Comparison of ENCODE assay signal across 18 cellular contexts in the genomic region with DNA sequence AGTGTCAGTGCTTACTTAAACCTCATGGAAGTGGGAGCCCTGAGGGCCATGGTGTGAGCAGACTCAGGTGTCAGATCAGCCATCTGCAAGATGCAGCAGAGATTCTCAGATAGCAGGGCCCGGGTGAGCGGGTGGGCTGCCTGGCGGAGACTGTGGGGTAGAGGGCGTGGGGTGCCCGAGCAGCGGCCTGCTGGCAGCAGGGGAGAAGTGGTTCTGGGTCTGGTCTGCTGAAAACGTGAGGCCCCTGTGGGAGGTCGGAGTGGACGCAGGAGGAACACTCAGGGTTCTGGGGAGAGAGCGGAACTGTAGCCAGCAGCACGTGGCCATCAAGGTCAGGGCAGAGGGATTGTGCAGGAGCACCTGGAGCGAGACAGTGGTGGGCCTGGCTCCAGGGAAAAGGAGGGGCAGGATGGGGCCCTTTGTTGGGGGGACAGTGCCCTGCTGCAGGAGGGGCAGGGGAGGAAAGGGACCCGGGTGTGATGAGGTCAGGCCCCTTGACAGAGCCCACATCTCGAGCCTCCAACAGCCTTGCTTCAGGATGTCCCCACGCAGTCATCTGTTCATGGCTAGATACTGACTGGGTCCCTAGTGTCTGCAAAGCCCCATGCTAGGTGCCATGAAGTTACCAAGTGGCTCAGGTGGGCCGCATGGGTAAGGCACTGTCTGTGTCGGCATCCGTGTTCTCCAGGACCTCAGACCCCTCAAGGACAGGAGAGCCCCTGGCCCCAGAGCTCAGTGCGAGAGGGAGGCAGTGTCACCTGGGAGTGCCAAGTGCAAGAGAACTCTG. TPM values are rescaled to one million over a fixed set of nuclear protein-coding genes. Genes with fewer than 3 reads are reported as not detected.
DNase-seq lines count a peak whose midpoint lies in the region; ATAC-seq, FAIRE-seq and TF ChIP-seq lines count a peak whose summit lies in the region.
"Had no signal": no experiment of that assay in that cellular context is flagged by ENCODE, and none has a peak within 500 bp of the region (broad histone marks: within the 10 kb centered on the region; RNA-seq: fewer than 3 reads in every experiment).

No MANE protein-coding gene starts in this region.

- no peak overlapping the region for H3K4me3 ChIP-seq in IMR-90 (ENCODE audit: insufficient read depth, low read depth, low read length)
- H3K4me3 ChIP-seq in H1 (ENCODE audit: extremely low read depth in 1 of 4, insufficient read depth in 2 of 4, low read depth in 3 of 4, low read length in 4 of 4): no peak overlapping the region
- H3K4me3 ChIP-seq in mucosa of descending colon: no peak overlapping the region
- H3K4me3 ChIP-seq: colonic mucosa, gastrocnemius medialis, GM23338, neural progenitor cell, transverse colon had no signal

- WGBS in IMR-90 (ENCODE audit: extremely low coverage in 2 of 2, insufficient read length in 1 of 2), 2 experiments: 89% methylated on average over 12 of the region's 19 CpGs; no CpG with 5 or more reads in 1 of the 2 experiments
- WGBS in H1 (ENCODE audit: extremely low coverage in 1 of 2, insufficient coverage in 1 of 2, insufficient read length in 1 of 2, insufficient replicate concordance in 2 of 2, low coverage in 1 of 2, low lambda C conversion rate in 2 of 2, missing lambda C conversion rate in 1 of 2), 2 experiments: 87% methylated on average over 17 of the region's 19 CpGs; no CpG with 5 or more reads in 1 of the 2 experiments

- H3K27ac Mint-ChIP-seq in activated CD4-positive, alpha-beta memory T cell treated with anti-CD3 and anti-CD28 coated beads for 36 hours: no peak overlapping the region
- H3K27ac Mint-ChIP-seq in activated CD4-positive, alpha-beta memory T cell treated with anti-CD3 and anti-CD28 coated beads, Interleukin-2, amount 10 ng/mL, durations not matched to agents 7 days and 5 days: no peak overlapping the region
- H3K27ac Mint-ChIP-seq: T-helper 17 cell had no signal

- no peaks in the 10 kb centered on the region for H3K27me3 Mint-ChIP-seq in activated CD4-positive, alpha-beta memory T cell treated with anti-CD3 and anti-CD28 coated beads for 36 hours
- no peaks in the 10 kb centered on the region for H3K27me3 Mint-ChIP-seq in activated CD4-positive, alpha-beta memory T cell treated with anti-CD3 and anti-CD28 coated beads, Interleukin-2, amount 10 ng/mL, durations not matched to agents 7 days and 5 days
- H3K27me3 Mint-ChIP-seq: memory B cell, T-helper 17 cell had no signal

- no peaks in the 10 kb centered on the region for H3K9me1 ChIP-seq in IMR-90 (ENCODE audit: insufficient read depth, low read length)

- in situ Hi-C loops in IMR-90 (cut with MboI; ENCODE audit: low sequenced_read_pairs): no loop called here

- H3K9me3 Mint-ChIP-seq in activated CD4-positive, alpha-beta memory T cell treated with anti-CD3 and anti-CD28 coated beads for 36 hours: no peaks in the 10 kb centered on the region
- no peaks in the 10 kb centered on the region for H3K9me3 Mint-ChIP-seq in activated CD4-positive, alpha-beta memory T cell treated with anti-CD3 and anti-CD28 coated beads, Interleukin-2, amount 10 ng/mL, durations not matched to agents 7 days and 5 days
- H3K9me3 Mint-ChIP-seq: GM23338, memory B cell, neural progenitor cell had no signal

- H2BK20ac ChIP-seq in IMR-90 (ENCODE audit: low read depth, low read length) (no peak overlapping the region), H1 (ENCODE audit: low read length) (peak overlapping the region; percentile 61; the same call in 1 of the 2 replicates)

- H3K4me1 Mint-ChIP-seq in activated CD4-positive, alpha-beta memory T cell treated with anti-CD3 and anti-CD28 coated beads for 36 hours (ENCODE audit: low read depth): no peaks in the 10 kb centered on the region
- H3K4me1 Mint-ChIP-seq in activated CD4-positive, alpha-beta memory T cell treated with anti-CD3 and anti-CD28 coated beads, Interleukin-2, amount 10 ng/mL, durations not matched to agents 7 days and 5 days: no peaks in the 10 kb centered on the region
- H3K4me1 Mint-ChIP-seq: T-helper 17 cell had no signal

- H3K79me2 ChIP-seq in H1 (ENCODE audit: control insufficient read depth in 1 of 2, insufficient read depth in 2 of 2, low read length in 2 of 2): no peaks in the 10 kb centered on the region

- H3K23me2 ChIP-seq in H1 (ENCODE audit: low read depth, low read length): no peaks in the 10 kb centered on the region

- H3K14ac ChIP-seq in IMR-90 (replicated peaks; ENCODE audit: low read depth, low read length) (no peak overlapping the region), H1 (ENCODE audit: insufficient read length) (no peak overlapping the region)

- H3K56ac ChIP-seq in IMR-90 (ENCODE audit: extremely low read depth, insufficient read depth, low read length) (no peak overlapping the region), H1 (replicated peaks; ENCODE audit: insufficient read length, low read depth, low read length) (no peak overlapping the region)

- no peak overlapping the region for H4K8ac ChIP-seq in IMR-90 (ENCODE audit: low read depth in 2 of 2, low read length in 2 of 2)
- H4K8ac ChIP-seq in H1 (ENCODE audit: extremely low read depth, insufficient read depth, low read length): no peak overlapping the region

- H3K18ac ChIP-seq in IMR-90 (ENCODE audit: low read depth, low read length) (no peak overlapping the region), H1 (ENCODE audit: extremely low read depth, low read length) (peak overlapping the region; percentile 48; the same call in 1 of the 2 replicates)

- POLR2A ChIA-PET in activated CD4-positive, alpha-beta memory T cell treated with anti-CD3 and anti-CD28 coated beads for 36 hours (lab: Charles Lee): no interaction called here
- POLR2A ChIA-PET in activated CD4-positive, alpha-beta memory T cell treated with anti-CD3 and anti-CD28 coated beads, Interleukin-2, amount 10 ng/mL, durations not matched to agents 7 days and 5 days (lab: Charles Lee): interaction anchor here (1.3 kb wide), 1 partner anchor 9 kb away, joined by 5 read pairs; no protein-coding TSS in a partner anchor
- POLR2A ChIA-PET in IMR-90 (lab: Charles Lee; ENCODE audit: unreplicated experiment) (no interaction called here), H1 (lab: Charles Lee; ENCODE audit: partially characterized antibody) (interaction anchor here (1.1 to 1.9 kb wide), 5 partner anchors 9 to 69 kb away, joined by 3 to 6 read pairs (median 4); a partner anchor contains a TSS)

- H3K27ac ChIP-seq in IMR-90 (ENCODE audit: insufficient read depth, low read length) (no peak overlapping the region), H1 (ENCODE audit: low read depth, low read length) (no peak overlapping the region)
- H3K27ac ChIP-seq: colonic mucosa, gastrocnemius medialis, neural progenitor cell, transverse colon had no signal

- no peak overlapping the region for H2AFZ ChIP-seq in IMR-90 (replicated peaks; ENCODE audit: low read length, poor library complexity)
- no peak overlapping the region for H2AFZ ChIP-seq in H1 (ENCODE audit: low read length)
- H2AFZ ChIP-seq: GM23338, neural progenitor cell had no signal

- no peak overlapping the region for H3K4me3 Mint-ChIP-seq in activated CD4-positive, alpha-beta memory T cell treated with anti-CD3 and anti-CD28 coated beads for 36 hours
- no peak overlapping the region for H3K4me3 Mint-ChIP-seq in activated CD4-positive, alpha-beta memory T cell treated with anti-CD3 and anti-CD28 coated beads, Interleukin-2, amount 10 ng/mL, durations not matched to agents 7 days and 5 days
- H3K4me3 Mint-ChIP-seq: GM23338, memory B cell, neural progenitor cell, T-helper 17 cell had no signal

- no peak for TF ChIP-seq POLR2A in IMR-90 (IDR thresholded peaks at IDR 0.05; ENCODE audit: low read depth, low read length)
- TF ChIP-seq POLR2A in H1 (IDR thresholded peaks at IDR 0.05; ENCODE audit: control extremely low read depth in 1 of 2, low read depth in 2 of 2, low read length in 2 of 2): no peak; a peak in 1 of 3 replicates

- H3K36me3 Mint-ChIP-seq in activated CD4-positive, alpha-beta memory T cell treated with anti-CD3 and anti-CD28 coated beads for 36 hours: peaks cover 19% of the 10 kb centered on the region
- H3K36me3 Mint-ChIP-seq in activated CD4-positive, alpha-beta memory T cell treated with anti-CD3 and anti-CD28 coated beads, Interleukin-2, amount 10 ng/mL, durations not matched to agents 7 days and 5 days (ENCODE audit: low read depth): peaks cover 9% of the 10 kb centered on the region

- H4K91ac ChIP-seq in IMR-90 (ENCODE audit: insufficient read depth, low read depth, low read length): no peak overlapping the region
- H4K91ac ChIP-seq in H1 (replicated peaks; ENCODE audit: insufficient read length, low read length): peak overlapping the region; percentile 72

- no peak for ATAC-seq in IMR-90 (ENCODE audit: low read depth)
- ATAC-seq in sciatic nerve: no peak
- no peak for ATAC-seq in HG03139 (IDR thresholded peaks at IDR 0.05; ENCODE audit: unreplicated experiment)
- ATAC-seq in HG03135 (IDR thresholded peaks at IDR 0.05; ENCODE audit: unreplicated experiment): no peak
- no peak for ATAC-seq in mucosa of descending colon

- DNase-seq in activated CD4-positive, alpha-beta memory T cell treated with anti-CD3 and anti-CD28 coated beads for 36 hours: peak; percentile 5
- no peak for DNase-seq in activated CD4-positive, alpha-beta memory T cell treated with anti-CD3 and anti-CD28 coated beads, Interleukin-2, amount 10 ng/mL, durations not matched to agents 7 days and 5 days
- DNase-seq in IMR-90 (no peak), H1 (ENCODE audit: low read depth in 1 of 2, low spot score in 2 of 2) (peak in 1 of 2 experiments; percentile 49), sciatic nerve (ENCODE audit: low spot score) (peak; percentile 43), mucosa of descending colon (no peak)
- DNase-seq: colonic mucosa; gastrocnemius medialis; NCI-H774; stimulated activated CD4-positive, alpha-beta T cell treated with anti-CD3 and anti-CD28 coated beads, Interleukin-1b, Interleukin-23, amount 100 ng/mL, for 48 hours; T-helper 17 cell; transverse colon had no signal

- CTCF ChIA-PET in activated CD4-positive, alpha-beta memory T cell treated with anti-CD3 and anti-CD28 coated beads for 36 hours (lab: Charles Lee): no interaction called here
- CTCF ChIA-PET in activated CD4-positive, alpha-beta memory T cell treated with anti-CD3 and anti-CD28 coated beads, Interleukin-2, amount 10 ng/mL, durations not matched to agents 7 days and 5 days (lab: Charles Lee): no interaction called here
- CTCF ChIA-PET in IMR-90 (lab: Yijun Ruan, JAX) (no interaction called here), H1 (lab: Charles Lee; ENCODE audit: partially characterized antibody) (interaction anchor here (1.1 to 3.0 kb wide), 5 partner anchors 10 to 164 kb away, joined by 3 to 21 read pairs (median 5); no protein-coding TSS in a partner anchor)

- H3K4ac ChIP-seq in IMR-90 (ENCODE audit: low read depth, low read length): no peak overlapping the region
- peak overlapping the region; percentile 80 for H3K4ac ChIP-seq in H1 (replicated peaks; ENCODE audit: insufficient read length, low read depth, low read length)

- intact Hi-C loops in activated CD4-positive, alpha-beta memory T cell treated with anti-CD3 and anti-CD28 coated beads for 36 hours (cut with micrococcal nuclease): no loop called here
- intact Hi-C loops in IMR-90 (cut with micrococcal nuclease) (no loop called here), sciatic nerve (cut with DNase I) (no loop called here), mucosa of descending colon (cut with DNase I, micrococcal nuclease) (no loop called here)

- H3K9me3 ChIP-seq in IMR-90 (ENCODE audit: control insufficient read depth, insufficient read depth, low read length) (no peaks in the 10 kb centered on the region), H1 (ENCODE audit: insufficient read depth in 2 of 2, low read depth in 1 of 2, low read length in 1 of 2) (no peaks in the 10 kb centered on the region), mucosa of descending colon (no peaks in the 10 kb centered on the region)
- H3K9me3 ChIP-seq: colonic mucosa, gastrocnemius medialis, transverse colon had no signal

- H2AK9ac ChIP-seq in IMR-90 (replicated peaks; ENCODE audit: low read depth, low read length, poor library complexity): peak overlapping the region; percentile 50

- H3K4me1 ChIP-seq in IMR-90 (ENCODE audit: control insufficient read depth, insufficient read depth, low read length) (no peaks in the 10 kb centered on the region), H1 (replicated peaks in 1 of 4; ENCODE audit: control insufficient read depth in 3 of 4, insufficient read depth in 4 of 4, low read length in 3 of 4) (peaks cover 0 to 21% (median 13%) of the 10 kb centered on the region in 4 experiments; a peak in 6 of 7 replicates), mucosa of descending colon (ENCODE audit: low read depth) (peaks cover 3% of the 10 kb centered on the region)
- H3K4me1 ChIP-seq: colonic mucosa, gastrocnemius medialis had no signal

- no peak overlapping the region for H3K4me2 ChIP-seq in IMR-90 (ENCODE audit: low read depth, low read length)
- H3K4me2 ChIP-seq in H1 (ENCODE audit: insufficient read depth in 1 of 2, low read depth in 2 of 2, low read length in 2 of 2): no peak overlapping the region
- H3K4me2 ChIP-seq: GM23338, neural progenitor cell had no signal

- FAIRE-seq in H1 (lab: Jason Lieb, UNC): no peak
- FAIRE-seq: astrocyte had no signal

- H4K5ac ChIP-seq in IMR-90 (ENCODE audit: low read depth, low read length): no peak overlapping the region
- H4K5ac ChIP-seq in H1 (ENCODE audit: insufficient read length, low read depth, low read length): no peak overlapping the region

- BruUV-seq in IMR-90 (replicated peaks; lab: Mats Ljungman, UMichigan): no TSS peak

- H2BK120ac ChIP-seq in IMR-90 (ENCODE audit: low read depth, low read length) (no peak overlapping the region), H1 (replicated peaks; ENCODE audit: low read depth, low read length) (no peak overlapping the region)

- dilution Hi-C loops in IMR-90 (cut with HindIII; ENCODE audit: low sequenced_read_pairs, unreplicated experiment): no loop called here

- TF ChIP-seq CTCF in IMR-90 (conservative IDR thresholded peaks at IDR 0.05; ENCODE audit: low read depth, low read length): no peak
- no peak for TF ChIP-seq CTCF in H1 (IDR thresholded peaks at IDR 0.05; ENCODE audit: control extremely low read depth in 1 of 3, insufficient read depth in 1 of 3, low read depth in 1 of 3, low read length in 3 of 3)
- TF ChIP-seq CTCF in mucosa of descending colon (IDR thresholded peaks at IDR 0.05): no peak

- no peaks in the 10 kb centered on the region for H4K20me1 ChIP-seq in IMR-90 (ENCODE audit: insufficient read depth, low read length)
- H4K20me1 ChIP-seq in H1 (replicated peaks in 1 of 2; ENCODE audit: control insufficient read depth in 1 of 2, insufficient read depth in 2 of 2, low read length in 2 of 2): peaks cover 2 to 4% of the 10 kb centered on the region in 2 experiments

- H2AK5ac ChIP-seq in IMR-90 (ENCODE audit: low read depth, low read length): no peak overlapping the region
- 0 out of 2 replicates have a peak overlapping the region, but pooled peaks have one; percentile 5 for H2AK5ac ChIP-seq in H1 (ENCODE audit: low read depth, low read length)

- no peak overlapping the region for H2BK5ac ChIP-seq in IMR-90 (ENCODE audit: low read depth, low read length, poor library complexity, severe bottlenecking)
- H2BK5ac ChIP-seq in H1 (ENCODE audit: low read depth, low read length): peak overlapping the region; percentile 44; the same call in 1 of the 2 replicates

- H3K36me3 ChIP-seq in IMR-90 (ENCODE audit: control insufficient read depth, insufficient read depth, low read length): no peaks in the 10 kb centered on the region
- H3K36me3 ChIP-seq in H1 (ENCODE audit: control insufficient read depth in 2 of 4, insufficient read depth in 4 of 4, low read length in 3 of 4): peaks cover 0 to 12% (median 4%) of the 10 kb centered on the region in 4 experiments; a peak in 3 of 8 replicates
- H3K36me3 ChIP-seq in mucosa of descending colon (ENCODE audit: low read depth): no peaks in the 10 kb centered on the region
- H3K36me3 ChIP-seq: colonic mucosa, gastrocnemius medialis, neural progenitor cell, transverse colon had no signal

- H3K79me1 ChIP-seq in IMR-90 (ENCODE audit: low read depth in 1 of 2, low read length in 2 of 2) (no peaks in the 10 kb centered on the region), H1 (ENCODE audit: low read depth, low read length) (0 out of 2 replicates have a peak, but pooled peaks cover 2% of the 10 kb centered on the region)

- peak overlapping the region; percentile 98; the same call in 1 of the 2 replicates for H2BK12ac ChIP-seq in H1 (ENCODE audit: low read depth, low read length)

- no peak for TF ChIP-seq EP300 in H1 (IDR thresholded peaks at IDR 0.05; ENCODE audit: borderline replicate concordance in 1 of 2, low read depth in 2 of 2, low read length in 2 of 2)

- H3K9ac ChIP-seq in IMR-90 (ENCODE audit: low read depth, low read length) (no peak overlapping the region), H1 (replicated peaks in 1 of 4; ENCODE audit: extremely low read depth in 1 of 4, low read depth in 3 of 4, low read length in 3 of 4) (no peak overlapping the region)
- H3K9ac ChIP-seq: neural progenitor cell had no signal

- TF ChIP-seq RAD21 in IMR-90 (IDR thresholded peaks at IDR 0.05; ENCODE audit: low read length): no peak
- TF ChIP-seq RAD21 in H1 (IDR thresholded peaks at IDR 0.05 in 1 of 2, conservative IDR thresholded peaks at IDR 0.05 in 1 of 2; ENCODE audit: low read depth in 2 of 2, low read length in 2 of 2): no peak

- H3K27me3 ChIP-seq in IMR-90 (ENCODE audit: control insufficient read depth, insufficient read depth, low read length) (no peaks in the 10 kb centered on the region), H1 (replicated peaks in 1 of 4; ENCODE audit: control insufficient read depth in 3 of 4, extremely low read depth in 1 of 4, insufficient read depth in 3 of 4, low read length in 3 of 4) (no peaks in the 10 kb centered on the region)
- H3K27me3 ChIP-seq: colonic mucosa, gastrocnemius medialis, neural progenitor cell, transverse colon had no signal

- H2BK15ac ChIP-seq in IMR-90 (ENCODE audit: low read depth, low read length): no peak overlapping the region
- 0 out of 2 replicates have a peak overlapping the region, but pooled peaks have one; percentile 25 for H2BK15ac ChIP-seq in H1 (ENCODE audit: low read length)

- H3K23ac ChIP-seq in IMR-90 (ENCODE audit: low read depth, low read length) (no peak overlapping the region), H1 (ENCODE audit: insufficient read length) (no peak overlapping the region)

RNA-seq across cellular contexts. Expression of a gene that starts 2.7 kb away (rescaled TPM):
- under 1 TPM; 0.12 to 0.14 TPM for total RNA-seq in activated CD4-positive, alpha-beta memory T cell treated with anti-CD3 and anti-CD28 coated beads for 36 hours
- total RNA-seq in activated CD4-positive, alpha-beta memory T cell treated with anti-CD3 and anti-CD28 coated beads, Interleukin-2, amount 10 ng/mL, durations not matched to agents 7 days and 5 days: under 1 TPM; 0.05 to 0.18 TPM
- 1.4 and 2.0 TPM in 2 replicates for total RNA-seq in IMR-90 (2012; rRNA removed)
- polyA plus RNA-seq in IMR-90 (2012; rRNA removed): 2.0 and 2.6 TPM in 2 replicates
- polyA plus RNA-seq in IMR-90 (2012; cell fraction: cytosol; rRNA removed): 3.2 and 3.7 TPM in 2 replicates
- polyA plus RNA-seq in IMR-90 (2012; cell fraction: nucleus; rRNA removed; ENCODE audit: low replicate concordance): 2.9 and 9.5 TPM in 2 replicates
- 1.3 and 1.8 TPM in 2 replicates for total RNA-seq in H1 (2021; fragmentation: NEBNext Ultra II Directional; extraction: Animal tissue kit (Norgen Biotek cat#: 25700))
- polyA plus RNA-seq in H1 (2011; rRNA removed): 0.68 and 1.6 TPM in 2 replicates
- polyA plus RNA-seq in H1 (2011; cell fraction: cytosol; rRNA removed): 1.3 TPM
- polyA plus RNA-seq in H1 (2011; cell fraction: nucleus; rRNA removed): 2.8 TPM
- polyA plus RNA-seq in H1 (2012, experiment 1 of 2): 0.54 to 1.2 TPM (median 0.82 TPM) in 4 replicates
- 0.66 TPM for polyA plus RNA-seq in H1 (2012, experiment 2 of 2)
- polyA plus RNA-seq in H1 (2013, experiment 1 of 2): 0.75 TPM
- 0.64 TPM for polyA plus RNA-seq in H1 (2013, experiment 2 of 2)
- 0.15 and 0.60 TPM in 2 replicates for polyA minus RNA-seq in H1 (2011; rRNA and poly(A)+ RNA removed)
- polyA minus RNA-seq in H1 (2011; cell fraction: cytosol; rRNA and poly(A)+ RNA removed): 0.73 TPM
- 1.2 TPM for polyA minus RNA-seq in H1 (2011; cell fraction: nucleus; rRNA and poly(A)+ RNA removed)
- not detected for total RNA-seq in sciatic nerve
- total RNA-seq in mucosa of descending colon: under 1 TPM; 0.23 to 0.63 (median 0.47) TPM
- total RNA-seq: astrocyte had no signal

RNA-seq across cellular contexts. Expression of a gene that starts 36.6 kb away (rescaled TPM):
- 10 to 100 TPM; 47.9 to 51.8 TPM for total RNA-seq in activated CD4-positive, alpha-beta memory T cell treated with anti-CD3 and anti-CD28 coated beads for 36 hours
- 10 to 100 TPM; 22.0 to 22.6 TPM for total RNA-seq in activated CD4-positive, alpha-beta memory T cell treated with anti-CD3 and anti-CD28 coated beads, Interleukin-2, amount 10 ng/mL, durations not matched to agents 7 days and 5 days
- total RNA-seq in IMR-90 (2012; rRNA removed) (8.6 and 12.2 TPM in 2 replicates), sciatic nerve (15.1 TPM), mucosa of descending colon (10 to 100 TPM; 11.2 to 19.8 (median 19.5) TPM)
- polyA plus RNA-seq in IMR-90 (2012; rRNA removed) (10.5 and 11.5 TPM in 2 replicates), H1 (2011; rRNA removed) (79.5 and 111 TPM in 2 replicates)
- polyA plus RNA-seq in IMR-90 (2012; cell fraction: cytosol; rRNA removed): 6.0 and 9.5 TPM in 2 replicates
- 17.5 and 22.5 TPM in 2 replicates for polyA plus RNA-seq in IMR-90 (2012; cell fraction: nucleus; rRNA removed; ENCODE audit: low replicate concordance)
- 79.0 and 83.7 TPM in 2 replicates for total RNA-seq in H1 (2021; fragmentation: NEBNext Ultra II Directional; extraction: Animal tissue kit (Norgen Biotek cat#: 25700))
- polyA plus RNA-seq in H1 (2011; cell fraction: cytosol; rRNA removed): 68.5 TPM
- polyA plus RNA-seq in H1 (2011; cell fraction: nucleus; rRNA removed): 100.0 TPM
- 65.1 to 71.0 TPM (median 67.4 TPM) in 4 replicates for polyA plus RNA-seq in H1 (2012, experiment 1 of 2)
- 70.8 TPM for polyA plus RNA-seq in H1 (2012, experiment 2 of 2)
- polyA plus RNA-seq in H1 (2013, experiment 1 of 2): 43.4 TPM
- 44.4 TPM for polyA plus RNA-seq in H1 (2013, experiment 2 of 2)
- polyA minus RNA-seq in H1 (2011; rRNA and poly(A)+ RNA removed): 63.7 and 76.3 TPM in 2 replicates
- polyA minus RNA-seq in H1 (2011; cell fraction: cytosol; rRNA and poly(A)+ RNA removed): 40.9 TPM
- 77.6 TPM for polyA minus RNA-seq in H1 (2011; cell fraction: nucleus; rRNA and poly(A)+ RNA removed)

RNA-seq across cellular contexts. Expression of a gene that starts 41.1 kb away (rescaled TPM):
- not detected for total RNA-seq in activated CD4-positive, alpha-beta memory T cell treated with anti-CD3 and anti-CD28 coated beads for 36 hours
- total RNA-seq in activated CD4-positive, alpha-beta memory T cell treated with anti-CD3 and anti-CD28 coated beads, Interleukin-2, amount 10 ng/mL, durations not matched to agents 7 days and 5 days: not detected
- under 0.01 TPM in 1 of 2 replicates, not detected in the other for total RNA-seq in IMR-90 (2012; rRNA removed)
- polyA plus RNA-seq in IMR-90 (2012; rRNA removed): 0.03 TPM in 2 replicates
- 0.02 and 0.08 TPM in 2 replicates for polyA plus RNA-seq in IMR-90 (2012; cell fraction: cytosol; rRNA removed)
- polyA plus RNA-seq in IMR-90 (2012; cell fraction: nucleus; rRNA removed; ENCODE audit: low replicate concordance): 0.06 and 0.14 TPM in 2 replicates
- total RNA-seq in H1 (2021; fragmentation: NEBNext Ultra II Directional; extraction: Animal tissue kit (Norgen Biotek cat#: 25700)): 0.08 TPM in 1 of 2 replicates, not detected in the other
- 0.03 TPM in 1 of 2 replicates, not detected in the other for polyA plus RNA-seq in H1 (2011; rRNA removed)
- polyA plus RNA-seq in H1 (2011; cell fraction: cytosol; rRNA removed): 0.01 TPM
- polyA plus RNA-seq in H1 (2011; cell fraction: nucleus; rRNA removed): 0.07 TPM
- not detected in 4 replicates for polyA plus RNA-seq in H1 (2012, experiment 1 of 2)
- not detected for polyA plus RNA-seq in H1 (2012, experiment 2 of 2)
- not detected for polyA plus RNA-seq in H1 (2013, experiment 1 of 2)
- polyA plus RNA-seq in H1 (2013, experiment 2 of 2): not detected
- not detected in 2 replicates for polyA minus RNA-seq in H1 (2011; rRNA and poly(A)+ RNA removed)
- not detected for polyA minus RNA-seq in H1 (2011; cell fraction: cytosol; rRNA and poly(A)+ RNA removed)
- polyA minus RNA-seq in H1 (2011; cell fraction: nucleus; rRNA and poly(A)+ RNA removed): not detected
- total RNA-seq in sciatic nerve: 1.1 TPM
- 1 to 10 TPM in 1 of 3 donors, under 1 TPM in 2; 0.17 to 1.1 (median 0.24) TPM for total RNA-seq in mucosa of descending colon
- total RNA-seq: T-helper 17 cell had no signal
- polyA plus RNA-seq: GM23338 had no signal

Comparison
In these comparisons a context has a peak if more than half of its experiments do, and no peak if none do; other contexts are left out.
1. DNase-seq: peak in activated CD4-positive, alpha-beta memory T cell treated with anti-CD3 and anti-CD28 coated beads for 36 hours (single experiment) and sciatic nerve (single experiment); none in activated CD4-positive, alpha-beta memory T cell treated with anti-CD3 and anti-CD28 coated beads, Interleukin-2, amount 10 ng/mL, durations not matched to agents 7 days and 5 days (single experiment), IMR-90 (single experiment) and mucosa of descending colon (0 of 3).
2. POLR2A ChIA-PET loops: an anchor here in activated CD4-positive, alpha-beta memory T cell treated with anti-CD3 and anti-CD28 coated beads, Interleukin-2, amount 10 ng/mL, durations not matched to agents 7 days and 5 days (1.3 kb wide) and H1 (1.1 to 1.9 kb wide); none called in activated CD4-positive, alpha-beta memory T cell treated with anti-CD3 and anti-CD28 coated beads for 36 hours and IMR-90.